ENCODE assay signal across 9 cellular contexts in genomic region chr16:66741971-66742396, GRCh38. TPM values are rescaled to one million over a fixed set of nuclear protein-coding genes. Genes with fewer than 3 reads are reported as not detected.
DNase-seq lines count a peak whose midpoint lies in the region; ATAC-seq and TF ChIP-seq lines count a peak whose summit lies in the region.
"Had no signal": no experiment of that assay in that cellular context is flagged by ENCODE, and none has a peak within 500 bp of the region (broad histone marks: within the 10 kb centered on the region; RNA-seq: fewer than 3 reads in every experiment).

No MANE protein-coding gene starts in this region.

- intact Hi-C loops in sigmoid colon (cut with DNase I), result loop anchor here (2.0 kb wide), 1 partner anchor 45 kb away; the partner anchor contains the start of gene CMTM4

- H3K36me3 ChIP-seq in right atrium auricular region (peaks cover 53% of the 10 kb centered on the region), sigmoid colon (peaks cover 0 to 78% (median 23%) of the 10 kb centered on the region in 4 donors)

- ATAC-seq in GM18505 (IDR thresholded peaks at IDR 0.05; ENCODE audit: unreplicated experiment) (no peak), GM18502 (IDR thresholded peaks at IDR 0.05; ENCODE audit: poor library complexity, unreplicated experiment) (no peak)

- H3K9me3 ChIP-seq in right atrium auricular region (no peaks in the 10 kb centered on the region), sigmoid colon (no peaks in the 10 kb centered on the region)

- peaks cover 0 to 46% of the 10 kb centered on the region in 2 donors for H3K4me1 ChIP-seq in right atrium auricular region
- H3K4me1 ChIP-seq in sigmoid colon, result peaks cover 0 to 69% (median 62%) of the 10 kb centered on the region in 4 donors

- TF ChIP-seq CTCF in right atrium auricular region (IDR thresholded peaks at IDR 0.05) (no peak), sigmoid colon (IDR thresholded peaks at IDR 0.05) (no peak)

- peak; percentile 29 for DNase-seq in Daoy (ENCODE audit: low read depth)
- peak; percentile 71 for DNase-seq in astrocyte of the hippocampus (ENCODE audit: low read depth, low spot score)
- DNase-seq in right atrium auricular region (ENCODE audit: low spot score), result no peak
- no peak for DNase-seq in sigmoid colon
- no peak for DNase-seq in NCI-H2029 treated with DMSO at 0.1 percent for 48 hours (lab: John Stamatoyannopoulos, UW)
- no peak for DNase-seq in NCI-H1694 treated with DMSO at 0.1 percent for 48 hours (lab: John Stamatoyannopoulos, UW)
- DNase-seq: activated naive CD4-positive, alpha-beta T cell treated with anti-CD3 and anti-CD28 coated beads, Interleukin-2, amount 10 ng/mL, durations not matched to agents 7 days and 5 days had no signal

- no peak for TF ChIP-seq POLR2A in sigmoid colon (IDR thresholded peaks at IDR 0.05)
- TF ChIP-seq POLR2A in GM18505 (IDR thresholded peaks at IDR 0.05; ENCODE audit: borderline replicate concordance, extremely low read depth, insufficient read depth, insufficient read length), result no peak

- TF ChIP-seq EP300 in sigmoid colon (IDR thresholded peaks at IDR 0.05), result no peak

- H3K27ac ChIP-seq in right atrium auricular region, result peak overlapping the region; percentile 80 to 86
- peak overlapping the region; percentile 78 to 88 (median 84) for H3K27ac ChIP-seq in sigmoid colon

- H3K27me3 ChIP-seq in right atrium auricular region (no peaks in the 10 kb centered on the region), sigmoid colon (no peaks in the 10 kb centered on the region)

- H3K4me3 ChIP-seq in right atrium auricular region, result no peak overlapping the region
- no peak overlapping the region for H3K4me3 ChIP-seq in sigmoid colon

- WGBS in sigmoid colon, 2 donors, result 19 to 44% methylated on average over 3 of the region's 3 CpGs

RNA-seq across cellular contexts. Expression of gene DYNC1LI2, which starts 9.4 kb away (rescaled TPM):
- total RNA-seq in Daoy (2014; rRNA removed; shearing (Covaris generic)), result 81.7 and 97.8 TPM in 2 replicates
- total RNA-seq in right atrium auricular region (10 to 100 TPM; 76.9 to 89.6 TPM), sigmoid colon (100 to 1,000 TPM; 164 to 327 (median 261) TPM)
- polyA plus RNA-seq in sigmoid colon, result 10 to 100 TPM; 52.9 to 68.7 (median 60.8) TPM

RNA-seq across cellular contexts. Expression of gene CMTM4, which starts 45.4 kb away (rescaled TPM):
- total RNA-seq in Daoy (2014; rRNA removed; shearing (Covaris generic)), result 14.7 and 18.9 TPM in 2 replicates
- total RNA-seq in right atrium auricular region, result 10 to 100 TPM in 1 of 2 donors, 1 to 10 TPM in 1; 7.5 to 15.2 TPM
- 10 to 100 TPM in 2 of 4 donors, 1 to 10 TPM in 2; 6.1 to 12.5 (median 9.4) TPM for total RNA-seq in sigmoid colon
- 10 to 100 TPM; 27.0 to 65.1 (median 40.2) TPM for polyA plus RNA-seq in sigmoid colon

RNA-seq across cellular contexts. Expression of gene TERB1, which starts 59.4 kb away (rescaled TPM):
- total RNA-seq in Daoy (2014; rRNA removed; shearing (Covaris generic)), result 0.46 TPM in 1 of 2 replicates, not detected in the other
- not detected for total RNA-seq in right atrium auricular region
- under 1 TPM in 1 of 4 donors, not detected in 3; under 0.01 TPM for total RNA-seq in sigmoid colon
- polyA plus RNA-seq in sigmoid colon, result under 1 TPM in 1 of 3 donors, not detected in 2; 0.03 TPM

Comparison
In these comparisons a context has a peak if more than half of its experiments do, and no peak if none do; other contexts are left out.
1. DNase-seq: peak in Daoy (single experiment) and astrocyte of the hippocampus (single experiment); none in right atrium auricular region (single experiment), sigmoid colon (single experiment), NCI-H2029 treated with DMSO at 0.1 percent for 48 hours (single experiment) and NCI-H1694 treated with DMSO at 0.1 percent for 48 hours (single experiment).